ENCODE assay signal across 15 cellular contexts in genomic region chr6:4114123-4114522, GRCh38. TPM values are rescaled to one million over a fixed set of nuclear protein-coding genes. Genes with fewer than 3 reads are reported as not detected.
"Had no signal": no experiment of that assay in that cellular context is flagged by ENCODE, and none has a peak within 500 bp of the region (broad histone marks: within the 10 kb centered on the region; RNA-seq: fewer than 3 reads in every experiment).

No MANE protein-coding gene starts in this region.

- ATAC-seq: activated naive CD8-positive, alpha-beta T cell treated with anti-CD3 and anti-CD28 coated beads, Interleukin-2, amount 50 U/mL, for 24 hours had no signal

- H3K4me3 ChIP-seq: prostate gland, sigmoid colon, thoracic aorta had no signal

- H3K4me1 ChIP-seq: prostate gland had no signal

- H3K27ac ChIP-seq: prostate gland, sigmoid colon, thoracic aorta, WERI-Rb-1 had no signal

- DNase-seq: activated CD4-positive, alpha-beta T cell treated with anti-CD3 and anti-CD28 coated beads for 4 hours; activated naive CD4-positive, alpha-beta T cell; activated naive CD8-positive, alpha-beta T cell treated with anti-CD3 and anti-CD28 coated beads, Interleukin-2, amount 50 U/mL, for 24 hours; central memory CD4-positive, alpha-beta T cell; cortex of kidney; effector CD8-positive, alpha-beta T cell; occipital lobe; sigmoid colon; stimulated activated CD4-positive, alpha-beta T cell treated with anti-CD3 and anti-CD28 coated beads, Interleukin-4, amount 100 ng/mL, for 1 hour; T-helper 1 cell; WERI-Rb-1 had no signal

- H3K9me3 ChIP-seq: prostate gland had no signal

- H3K27me3 ChIP-seq: sigmoid colon had no signal

- H3K36me3 ChIP-seq: prostate gland had no signal

RNA-seq across cellular contexts. Expression of gene FAM217A, which starts 35.2 kb away (rescaled TPM):
- total RNA-seq: activated T-helper 1 cell treated with anti-CD3 and anti-CD28 coated beads, Interleukin-12 subunit alpha, Interleukin-12 subunit beta, Interleukin-2, Interleukin-4 antibody, amounts not matched to agents 30 ng/mL and 10 ng/mL and 1 ng/mL, durations not matched to agents 14 hours and 24 hours and 36 hours; occipital lobe; sigmoid colon; thoracic aorta; ureter had no signal
